ENCODE assay signal across 22 cellular contexts in the genomic region with DNA sequence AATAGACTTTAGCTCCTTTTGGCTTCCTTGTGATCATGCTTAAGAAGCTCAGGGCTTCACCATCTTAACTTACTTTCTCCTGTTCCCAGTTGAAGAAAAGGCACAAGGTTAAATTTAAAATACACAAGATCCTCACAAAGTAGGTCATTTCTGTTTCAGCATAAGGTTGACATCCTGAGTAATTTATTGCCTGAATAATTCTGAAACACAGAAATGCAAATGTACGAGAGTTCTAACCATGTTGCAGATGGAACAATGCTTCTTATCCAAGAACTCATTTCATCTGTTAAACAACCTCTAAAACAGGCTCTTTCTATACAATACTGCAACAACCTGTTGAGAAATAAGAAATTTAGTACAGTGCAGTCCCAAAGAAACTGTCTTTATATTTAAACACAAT.
DNase-seq lines count a peak whose midpoint lies in the region; ATAC-seq and TF ChIP-seq lines count a peak whose summit lies in the region.
"Had no signal": no experiment of that assay in that cellular context is flagged by ENCODE, and none has a peak within 500 bp of the region (broad histone marks: within the 10 kb centered on the region; RNA-seq: fewer than 3 reads in every experiment).

No MANE protein-coding gene starts in this region.

- H3K9me3 Mint-ChIP-seq in GM23338, result no peaks in the 10 kb centered on the region
- H3K9me3 Mint-ChIP-seq: activated naive CD4-positive, alpha-beta T cell treated with anti-CD3 and anti-CD28 coated beads, Interleukin-2, amount 50 U/mL, for 24 hours; neural progenitor cell; stimulated activated naive CD8-positive, alpha-beta T cell treated with anti-CD3 and anti-CD28 coated beads, Interleukin-15, Interleukin-2, amounts not matched to agents 100 ng/mL and 50 ng/mL, for 24 hours had no signal

- H2AFZ ChIP-seq in OCI-LY3 (ENCODE audit: low read depth, low read length), result no peak overlapping the region
- H2AFZ ChIP-seq in GM23338, result no peak overlapping the region
- H2AFZ ChIP-seq: neural progenitor cell had no signal

- no peaks in the 10 kb centered on the region for H3K4me1 Mint-ChIP-seq in GM23338
- H3K4me1 Mint-ChIP-seq: activated naive CD4-positive, alpha-beta T cell treated with anti-CD3 and anti-CD28 coated beads, Interleukin-2, amount 50 U/mL, for 24 hours; neural progenitor cell had no signal

- H3K36me3 ChIP-seq in OCI-LY3 (replicated peaks; ENCODE audit: low read depth, low read length) (no peaks in the 10 kb centered on the region), GM23338 (ENCODE audit: insufficient read depth) (no peaks in the 10 kb centered on the region)
- H3K36me3 ChIP-seq: heart right ventricle, neural progenitor cell, upper lobe of right lung had no signal

- no peaks in the 10 kb centered on the region for H3K27me3 ChIP-seq in OCI-LY3 (ENCODE audit: low read depth, low read length)
- no peaks in the 10 kb centered on the region for H3K27me3 ChIP-seq in GM23338 (ENCODE audit: insufficient read depth)
- H3K27me3 ChIP-seq: heart right ventricle, neural progenitor cell, upper lobe of right lung had no signal

- DNase-seq in AG08395 (ENCODE audit: low spot score) (no peak), GM23338 (ENCODE audit: low spot score) (no peak), NOMO-1 treated with DMSO at 0.1 percent for 48 hours (lab: John Stamatoyannopoulos, UW; ENCODE audit: unreplicated experiment) (no peak)
- DNase-seq: activated CD4-positive, CD25-positive, alpha-beta regulatory T cell treated with anti-CD3 and anti-CD28 coated beads, Interleukin-2, amount 50 U/mL, for 72 hours; activated CD8-positive, alpha-beta memory T cell treated with anti-CD3 and anti-CD28 coated beads for 24 hours; activated T-cell treated with anti-CD3 and anti-CD28 coated beads, Interleukin-2, amount 50 U/mL, for 48 hours; COR-L47; heart right ventricle; NCI-H1092 treated with DMSO at 0.1 percent for 48 hours; NCI-H2081; stimulated activated CD4-positive, alpha-beta T cell treated with anti-CD3 and anti-CD28 coated beads, Interleukin-2, amount 100 ng/mL, for 24 hours; upper lobe of right lung had no signal

- no peak overlapping the region for H3K9ac ChIP-seq in OCI-LY3 (ENCODE audit: low read length)
- H3K9ac ChIP-seq: neural progenitor cell had no signal

- peaks cover 4% of the 10 kb centered on the region for H3K27me3 Mint-ChIP-seq in GM23338 (ENCODE audit: insufficient read depth, low read depth, poor library complexity)
- H3K27me3 Mint-ChIP-seq: progenitor cell of endocrine pancreas; stimulated activated naive CD8-positive, alpha-beta T cell treated with anti-CD3 and anti-CD28 coated beads, Interleukin-15, Interleukin-2, amounts not matched to agents 100 ng/mL and 50 ng/mL, for 24 hours had no signal

- H3K4me2 ChIP-seq in OCI-LY3 (ENCODE audit: low read length), result peak overlapping the region; percentile 81
- no peak overlapping the region for H3K4me2 ChIP-seq in GM23338
- H3K4me2 ChIP-seq: neural progenitor cell had no signal

- H3F3A ChIP-seq in GM23338 (replicated peaks; ENCODE audit: low read depth), result no peaks in the 10 kb centered on the region

- no peak for TF ChIP-seq CTCF in OCI-LY3 (IDR thresholded peaks at IDR 0.05; ENCODE audit: low read depth, low read length)
- no peak for TF ChIP-seq CTCF in GM23338 (conservative IDR thresholded peaks at IDR 0.05; ENCODE audit: low read depth in 2 of 2)

- H3K36me3 Mint-ChIP-seq in GM23338 (ENCODE audit: low read depth), result no peaks in the 10 kb centered on the region
- H3K36me3 Mint-ChIP-seq: activated naive CD4-positive, alpha-beta T cell treated with anti-CD3 and anti-CD28 coated beads, Interleukin-2, amount 50 U/mL, for 24 hours; neural progenitor cell had no signal

- H4K20me1 ChIP-seq in OCI-LY3 (ENCODE audit: insufficient read depth, low read length) (no peaks in the 10 kb centered on the region), GM23338 (replicated peaks; ENCODE audit: insufficient read depth) (no peaks in the 10 kb centered on the region)

- H3K4me1 ChIP-seq in OCI-LY3 (ENCODE audit: low read length), result peaks cover 30% of the 10 kb centered on the region
- H3K4me1 ChIP-seq in GM23338 (ENCODE audit: insufficient read depth), result no peaks in the 10 kb centered on the region
- H3K4me1 ChIP-seq: heart right ventricle, neural progenitor cell, upper lobe of right lung had no signal

- peak overlapping the region; percentile 78 for H3K27ac ChIP-seq in OCI-LY3 (ENCODE audit: low read length)
- H3K27ac ChIP-seq in GM23338 (ENCODE audit: low read depth), result no peak overlapping the region
- H3K27ac ChIP-seq: heart right ventricle, neural progenitor cell, upper lobe of right lung had no signal

- no peaks in the 10 kb centered on the region; the same call in 1 of the 2 replicates for H3K9me3 ChIP-seq in OCI-LY3 (ENCODE audit: insufficient read depth, low read length)
- H3K9me3 ChIP-seq: upper lobe of right lung had no signal

- H3K79me2 ChIP-seq in OCI-LY3 (ENCODE audit: low read length), result no peaks in the 10 kb centered on the region
- no peaks in the 10 kb centered on the region for H3K79me2 ChIP-seq in GM23338 (replicated peaks; ENCODE audit: insufficient read depth)

- H3K27ac Mint-ChIP-seq in GM23338, result no peak overlapping the region
- H3K27ac Mint-ChIP-seq: activated naive CD4-positive, alpha-beta T cell treated with anti-CD3 and anti-CD28 coated beads, Interleukin-2, amount 50 U/mL, for 24 hours; neural progenitor cell; progenitor cell of endocrine pancreas; stimulated activated naive CD8-positive, alpha-beta T cell treated with anti-CD3 and anti-CD28 coated beads, Interleukin-15, Interleukin-2, amounts not matched to agents 100 ng/mL and 50 ng/mL, for 24 hours had no signal

- no peak overlapping the region for H3K4me3 Mint-ChIP-seq in GM23338
- H3K4me3 Mint-ChIP-seq: activated naive CD4-positive, alpha-beta T cell treated with anti-CD3 and anti-CD28 coated beads, Interleukin-2, amount 50 U/mL, for 24 hours; neural progenitor cell; stimulated activated naive CD8-positive, alpha-beta T cell treated with anti-CD3 and anti-CD28 coated beads, Interleukin-15, Interleukin-2, amounts not matched to agents 100 ng/mL and 50 ng/mL, for 24 hours had no signal

- peak overlapping the region; percentile 57 for H3K4me3 ChIP-seq in OCI-LY3 (ENCODE audit: low read length)
- no peak overlapping the region for H3K4me3 ChIP-seq in GM23338
- H3K4me3 ChIP-seq: heart right ventricle, neural progenitor cell, upper lobe of right lung had no signal

- H3K9me2 ChIP-seq in GM23338 (ENCODE audit: insufficient read depth), result no peaks in the 10 kb centered on the region

- ATAC-seq in GM18520 (IDR thresholded peaks at IDR 0.05; ENCODE audit: unreplicated experiment) (peak; percentile 64), GM21529 (IDR thresholded peaks at IDR 0.05; ENCODE audit: unreplicated experiment) (peak; percentile 82), HG02973 (IDR thresholded peaks at IDR 0.05; ENCODE audit: unreplicated experiment) (peak; percentile 74), GM23338 (no peak), HG02759 (IDR thresholded peaks at IDR 0.05; ENCODE audit: unreplicated experiment) (no peak)
- ATAC-seq: heart right ventricle, SK-N-SH treated with all-trans-retinoic acid at 6 μM for 48 hours, upper lobe of right lung had no signal

TF ChIP-seq in GM23338, 12 proteins besides CTCF, POLR2A, EP300 and RAD21 (continues in another document):
- TF ChIP-seq ZNF114 (CRISPR knock-in tag; IDR thresholded peaks at IDR 0.05) (no peak), JUNB (IDR thresholded peaks at IDR 0.05; ENCODE audit: unreplicated experiment) (no peak)

Comparison
In these comparisons a context has a peak if more than half of its experiments do, and no peak if none do; other contexts are left out.
1. ATAC-seq: peak in GM18520 (single experiment), GM21529 (single experiment) and HG02973 (single experiment); none in GM23338 (single experiment) and HG02759 (single experiment).